ENCODE assay signal across 14 cellular contexts in genomic region chr4:86974481-86975050, GRCh38. TPM values are rescaled to one million over a fixed set of nuclear protein-coding genes. Genes with fewer than 3 reads are reported as not detected.
DNase-seq lines count a peak whose midpoint lies in the region; ATAC-seq and TF ChIP-seq lines count a peak whose summit lies in the region.
"Had no signal": no experiment of that assay in that cellular context is flagged by ENCODE, and none has a peak within 500 bp of the region (broad histone marks: within the 10 kb centered on the region; RNA-seq: fewer than 3 reads in every experiment).

No MANE protein-coding gene starts in this region.

- H3K27ac Mint-ChIP-seq in activated naive CD4-positive, alpha-beta T cell treated with anti-CD3 and anti-CD28 coated beads, Interleukin-2, amount 50 U/mL, for 24 hours, result peak overlapping the region; percentile 38
- peak overlapping the region; percentile 70 for H3K27ac Mint-ChIP-seq in stimulated activated naive CD8-positive, alpha-beta T cell treated with anti-CD3 and anti-CD28 coated beads, Interleukin-15, Interleukin-2, amounts not matched to agents 100 ng/mL and 50 ng/mL, for 24 hours
- peak overlapping the region in 1 of 2 donors; percentile 26 for H3K27ac Mint-ChIP-seq in effector memory CD8-positive, alpha-beta T cell
- H3K27ac Mint-ChIP-seq: progenitor cell of endocrine pancreas had no signal

- H3K4me1 Mint-ChIP-seq in activated naive CD4-positive, alpha-beta T cell treated with anti-CD3 and anti-CD28 coated beads, Interleukin-2, amount 50 U/mL, for 24 hours, result peaks cover 75% of the 10 kb centered on the region
- H3K4me1 Mint-ChIP-seq in stimulated activated naive CD8-positive, alpha-beta T cell treated with anti-CD3 and anti-CD28 coated beads, Interleukin-15, Interleukin-2, amounts not matched to agents 100 ng/mL and 50 ng/mL, for 24 hours (ENCODE audit: low read depth), result peaks cover 84% of the 10 kb centered on the region
- peaks cover 38 to 45% of the 10 kb centered on the region in 2 donors for H3K4me1 Mint-ChIP-seq in effector memory CD8-positive, alpha-beta T cell (ENCODE audit: low read depth in 2 of 2)

- H3K9me3 Mint-ChIP-seq in activated naive CD4-positive, alpha-beta T cell treated with anti-CD3 and anti-CD28 coated beads, Interleukin-2, amount 50 U/mL, for 24 hours, result no peaks in the 10 kb centered on the region
- H3K9me3 Mint-ChIP-seq in stimulated activated naive CD8-positive, alpha-beta T cell treated with anti-CD3 and anti-CD28 coated beads, Interleukin-15, Interleukin-2, amounts not matched to agents 100 ng/mL and 50 ng/mL, for 24 hours, result no peaks in the 10 kb centered on the region
- no peaks in the 10 kb centered on the region for H3K9me3 Mint-ChIP-seq in effector memory CD8-positive, alpha-beta T cell

- DNase-seq in activated naive CD4-positive, alpha-beta T cell treated with Interleukin-2 at 50 U/mL for 16 hours, result no peak
- DNase-seq in NOMO-1 treated with DMSO at 0.1 percent for 48 hours (lab: John Stamatoyannopoulos, UW; ENCODE audit: unreplicated experiment) (peak; percentile 86), amniotic epithelial cell (ENCODE audit: low read depth) (peak; percentile 4), MG63 (no peak), GM13976 (ENCODE audit: low spot score) (no peak)
- DNase-seq in effector memory CD8-positive, alpha-beta T cell, result no peak
- DNase-seq: aorta, DMS79, islet precursor cell, midbrain had no signal

- no peaks in the 10 kb centered on the region for H3K27me3 Mint-ChIP-seq in activated naive CD4-positive, alpha-beta T cell treated with anti-CD3 and anti-CD28 coated beads, Interleukin-2, amount 50 U/mL, for 24 hours
- H3K27me3 Mint-ChIP-seq in stimulated activated naive CD8-positive, alpha-beta T cell treated with anti-CD3 and anti-CD28 coated beads, Interleukin-15, Interleukin-2, amounts not matched to agents 100 ng/mL and 50 ng/mL, for 24 hours, result no peaks in the 10 kb centered on the region
- no peaks in the 10 kb centered on the region for H3K27me3 Mint-ChIP-seq in effector memory CD8-positive, alpha-beta T cell
- H3K27me3 Mint-ChIP-seq: progenitor cell of endocrine pancreas had no signal

- no peaks in the 10 kb centered on the region for H3K36me3 ChIP-seq in MG63
- H3K36me3 ChIP-seq: gastroesophageal sphincter had no signal

- no peak for ATAC-seq in effector memory CD8-positive, alpha-beta T cell (replicated peaks)
- ATAC-seq: gastroesophageal sphincter had no signal

- peaks cover 3% of the 10 kb centered on the region for H3K36me3 Mint-ChIP-seq in activated naive CD4-positive, alpha-beta T cell treated with anti-CD3 and anti-CD28 coated beads, Interleukin-2, amount 50 U/mL, for 24 hours
- peaks cover 3% of the 10 kb centered on the region for H3K36me3 Mint-ChIP-seq in stimulated activated naive CD8-positive, alpha-beta T cell treated with anti-CD3 and anti-CD28 coated beads, Interleukin-15, Interleukin-2, amounts not matched to agents 100 ng/mL and 50 ng/mL, for 24 hours (ENCODE audit: low read depth)
- H3K36me3 Mint-ChIP-seq in effector memory CD8-positive, alpha-beta T cell (ENCODE audit: insufficient read depth), result peaks cover 6% of the 10 kb centered on the region

- in situ Hi-C loops in GM13976 (cut with MboI; ENCODE audit: low sequenced_read_pairs, unreplicated experiment), result no loop called here

- H3K27me3 ChIP-seq in MG63, result no peaks in the 10 kb centered on the region
- H3K27me3 ChIP-seq: gastroesophageal sphincter had no signal

- no peak overlapping the region for H3K4me3 ChIP-seq in MG63
- H3K4me3 ChIP-seq: gastroesophageal sphincter had no signal

- no peak for TF ChIP-seq CTCF in GM13976 (IDR thresholded peaks at IDR 0.05; ENCODE audit: borderline replicate concordance, control extremely low read depth, extremely low read depth, insufficient read depth, missing control alignments)

- H3K4me3 Mint-ChIP-seq in activated naive CD4-positive, alpha-beta T cell treated with anti-CD3 and anti-CD28 coated beads, Interleukin-2, amount 50 U/mL, for 24 hours, result no peak overlapping the region
- H3K4me3 Mint-ChIP-seq in stimulated activated naive CD8-positive, alpha-beta T cell treated with anti-CD3 and anti-CD28 coated beads, Interleukin-15, Interleukin-2, amounts not matched to agents 100 ng/mL and 50 ng/mL, for 24 hours, result peak overlapping the region; percentile 23
- H3K4me3 Mint-ChIP-seq in effector memory CD8-positive, alpha-beta T cell, result no peak overlapping the region

- H3K9me3 ChIP-seq in MG63, result no peaks in the 10 kb centered on the region
- H3K9me3 ChIP-seq: gastroesophageal sphincter had no signal

RNA-seq across cellular contexts. Expression of gene AFF1, which starts 39.8 kb away (rescaled TPM):
- total RNA-seq in MG63 (2014; rRNA removed; shearing (Covaris generic); ENCODE audit: low replicate concordance), result 0.47 and 1.1 TPM in 2 replicates

Comparison
In these comparisons a context has a peak if more than half of its experiments do, and no peak if none do; other contexts are left out.
1. DNase-seq: peak in NOMO-1 treated with DMSO at 0.1 percent for 48 hours (single experiment) and amniotic epithelial cell (single experiment); none in activated naive CD4-positive, alpha-beta T cell treated with Interleukin-2 at 50 U/mL for 16 hours (single experiment), MG63 (single experiment), GM13976 (single experiment) and effector memory CD8-positive, alpha-beta T cell (0 of 3).